ENCODE assay signal across 11 cellular contexts in genomic region chr1:59298710-59299346, GRCh38. TPM values are rescaled to one million over a fixed set of nuclear protein-coding genes. Genes with fewer than 3 reads are reported as not detected.
DNase-seq lines count a peak whose midpoint lies in the region; ATAC-seq and TF ChIP-seq lines count a peak whose summit lies in the region.
"Had no signal": no experiment of that assay in that cellular context is flagged by ENCODE, and none has a peak within 500 bp of the region (broad histone marks: within the 10 kb centered on the region; RNA-seq: fewer than 3 reads in every experiment).

No MANE protein-coding gene starts in this region.

- in situ Hi-C loops in GM13977 (cut with MboI; ENCODE audit: low pct_unique_long_range_greater_than_20kb, low sequenced_read_pairs, unreplicated experiment): loop anchor here (25.0 kb wide), 1 partner anchor 512 kb away; the partner anchor contains the start of gene JUN

- no peaks in the 10 kb centered on the region; the same call in none of the 2 replicates for H3K36me3 ChIP-seq in MG63

- no peak overlapping the region for H3K4me3 ChIP-seq in MG63

- H3K4me1 Mint-ChIP-seq in stimulated activated naive CD8-positive, alpha-beta T cell treated with anti-CD3 and anti-CD28 coated beads, Interleukin-15, Interleukin-2, amounts not matched to agents 100 ng/mL and 50 ng/mL, for 24 hours (ENCODE audit: low read depth): peaks cover 34% of the 10 kb centered on the region
- H3K4me1 Mint-ChIP-seq in brain: peaks cover 38% of the 10 kb centered on the region
- peaks cover 37% of the 10 kb centered on the region for H3K4me1 Mint-ChIP-seq in nephron progenitor cell

- DNase-seq in stimulated activated naive CD8-positive, alpha-beta T cell treated with anti-CD3 and anti-CD28 coated beads, Interleukin-15, Interleukin-2, amounts not matched to agents 100 U/mL and 50 U/mL, for 24 hours: no peak
- no peak for DNase-seq in nephron progenitor cell
- no peak for DNase-seq in MG63
- DNase-seq in 8988T: no peak
- no peak for DNase-seq in GM13977 (ENCODE audit: low spot score)
- DNase-seq in NCI-H2227 (lab: John Stamatoyannopoulos, UW; ENCODE audit: unreplicated experiment): no peak
- DNase-seq: activated gamma-delta T cell, NCI-H1048 had no signal

- ATAC-seq in stimulated activated naive CD8-positive, alpha-beta T cell treated with anti-CD3 and anti-CD28 coated beads, Interleukin-15, Interleukin-2, amounts not matched to agents 100 U/mL and 50 U/mL, for 24 hours: no peak

- peaks cover 5% of the 10 kb centered on the region for H3K9me3 Mint-ChIP-seq in stimulated activated naive CD8-positive, alpha-beta T cell treated with anti-CD3 and anti-CD28 coated beads, Interleukin-15, Interleukin-2, amounts not matched to agents 100 ng/mL and 50 ng/mL, for 24 hours
- H3K9me3 Mint-ChIP-seq in brain: peaks cover 3 to 18% (median 13%) of the 10 kb centered on the region in 5 experiments
- H3K9me3 Mint-ChIP-seq in nephron progenitor cell: peaks cover 42% of the 10 kb centered on the region

- TF ChIP-seq CTCF in brain (conservative IDR thresholded peaks at IDR 0.05): no peak
- TF ChIP-seq CTCF in nephron progenitor cell (IDR thresholded peaks at IDR 0.05): no peak
- no peak for TF ChIP-seq CTCF in GM13977 (IDR thresholded peaks at IDR 0.05; ENCODE audit: extremely low read depth, insufficient read depth, missing control alignments)

- no peaks in the 10 kb centered on the region for H3K27me3 ChIP-seq in MG63
- H3K27me3 ChIP-seq: BLaER1 treated with 17β-estradiol and CSF1 and Interleukin-3, amounts not matched to agents 10 nM and 100 nM had no signal

- H3K27ac Mint-ChIP-seq in stimulated activated naive CD8-positive, alpha-beta T cell treated with anti-CD3 and anti-CD28 coated beads, Interleukin-15, Interleukin-2, amounts not matched to agents 100 ng/mL and 50 ng/mL, for 24 hours: peak overlapping the region; percentile 65
- peak overlapping the region in 4 of 5 experiments; percentile 39 to 97 (median 68) for H3K27ac Mint-ChIP-seq in brain
- peak overlapping the region; percentile 31 for H3K27ac Mint-ChIP-seq in nephron progenitor cell

- peaks cover 11% of the 10 kb centered on the region for H3K36me3 Mint-ChIP-seq in stimulated activated naive CD8-positive, alpha-beta T cell treated with anti-CD3 and anti-CD28 coated beads, Interleukin-15, Interleukin-2, amounts not matched to agents 100 ng/mL and 50 ng/mL, for 24 hours (ENCODE audit: low read depth)
- H3K36me3 Mint-ChIP-seq in brain (peaks cover 17% of the 10 kb centered on the region), nephron progenitor cell (ENCODE audit: low read depth) (peaks cover 50% of the 10 kb centered on the region)

- no peaks in the 10 kb centered on the region; the same call in 1 of the 2 replicates for H3K9me3 ChIP-seq in MG63

- no peaks in the 10 kb centered on the region for H3K27me3 Mint-ChIP-seq in stimulated activated naive CD8-positive, alpha-beta T cell treated with anti-CD3 and anti-CD28 coated beads, Interleukin-15, Interleukin-2, amounts not matched to agents 100 ng/mL and 50 ng/mL, for 24 hours
- H3K27me3 Mint-ChIP-seq in brain (no peaks in the 10 kb centered on the region), nephron progenitor cell (ENCODE audit: low read depth, poor library complexity) (peaks cover 4% of the 10 kb centered on the region)

- no peak overlapping the region for H3K4me3 Mint-ChIP-seq in stimulated activated naive CD8-positive, alpha-beta T cell treated with anti-CD3 and anti-CD28 coated beads, Interleukin-15, Interleukin-2, amounts not matched to agents 100 ng/mL and 50 ng/mL, for 24 hours
- H3K4me3 Mint-ChIP-seq in brain (peak overlapping the region in 4 of 5 experiments; percentile 5 to 95 (median 49)), nephron progenitor cell (peak overlapping the region; percentile 57)

RNA-seq across cellular contexts. Expression of gene FGGY, which starts 1.9 kb away (rescaled TPM):
- polyA plus RNA-seq in brain (ENCODE audit: insufficient read depth, low read depth, low replicate concordance): 8.0 TPM
- total RNA-seq in MG63 (2014; rRNA removed; shearing (Covaris generic); ENCODE audit: low replicate concordance): 15.4 and 17.9 TPM in 2 replicates
